ENCODE assay signal across 19 cellular contexts in genomic region chr7:10874666-10875065, GRCh38.
"Had no signal": no experiment of that assay in that cellular context is flagged by ENCODE, and none has a peak within 500 bp of the region (broad histone marks: within the 10 kb centered on the region; RNA-seq: fewer than 3 reads in every experiment).

No MANE protein-coding gene starts in this region.

- H3K4me1 ChIP-seq: gastroesophageal sphincter, heart right ventricle, psoas muscle, sigmoid colon, spleen had no signal

- H3K36me3 ChIP-seq: gastroesophageal sphincter, heart right ventricle, ovary, sigmoid colon, spleen, thoracic aorta had no signal

- H3K9me3 ChIP-seq: gastroesophageal sphincter, ovary, psoas muscle, sigmoid colon, thoracic aorta had no signal

- DNase-seq: activated B cell treated with CpG ODN at 0.5 μM for 24 hours; activated CD4-positive, alpha-beta T cell treated with anti-CD3 and anti-CD28 coated beads for 4 hours; activated CD8-positive, alpha-beta T cell treated with anti-CD3 and anti-CD28 coated beads for 36 hours; activated naive CD4-positive, alpha-beta T cell treated with Interleukin-2 at 50 U/mL for 16 hours; activated naive CD8-positive, alpha-beta T cell treated with anti-CD3 and anti-CD28 coated beads, Interleukin-2, amount 50 U/mL, for 24 hours; activated T-cell treated with anti-CD3 and anti-CD28 coated beads, Interleukin-2, amount 50 U/mL, for 1 hour; anterior cingulate cortex; left cardiac atrium; natural killer cell; ovary; psoas muscle; sigmoid colon; spleen; stimulated activated CD4-positive, alpha-beta T cell treated with anti-CD3 and anti-CD28 coated beads, Interleukin-4, amount 100 ng/mL, for 4 hours; T-cell had no signal

- H3K27me3 ChIP-seq: gastroesophageal sphincter, heart right ventricle, ovary, sigmoid colon, spleen had no signal

- H3K4me3 ChIP-seq: coronary artery, gastroesophageal sphincter, heart right ventricle, ovary, psoas muscle, sigmoid colon, spleen, thoracic aorta had no signal

- H3K27ac ChIP-seq: coronary artery, gastroesophageal sphincter, ovary, psoas muscle, sigmoid colon, spleen, thoracic aorta had no signal
